In genomic region chr7:33059635-33060034, GRCh38 we compare ENCODE assay signal across 31 cellular contexts. TPM values are rescaled to one million over a fixed set of nuclear protein-coding genes. Genes with fewer than 3 reads are reported as not detected.
DNase-seq lines count a peak whose midpoint lies in the region; ATAC-seq and TF ChIP-seq lines count a peak whose summit lies in the region.
"Had no signal": no experiment of that assay in that cellular context is flagged by ENCODE, and none has a peak within 500 bp of the region (broad histone marks: within the 10 kb centered on the region; RNA-seq: fewer than 3 reads in every experiment).

No MANE protein-coding gene starts in this region.

- H3K27ac Mint-ChIP-seq in activated naive CD8-positive, alpha-beta T cell = peak overlapping the region; percentile 13
- no peak overlapping the region for H3K27ac Mint-ChIP-seq in activated naive CD8-positive, alpha-beta T cell treated with anti-CD3 and anti-CD28 coated beads for 36 hours
- H3K27ac Mint-ChIP-seq: activated CD4-positive, alpha-beta T cell treated with anti-CD3 and anti-CD28 coated beads, Interleukin-2, amount 10 ng/mL, durations not matched to agents 7 days and 5 days; mesothelial cell of epicardium; nephron progenitor cell had no signal

- 0 out of 2 replicates have a peak overlapping the region, but pooled peaks have one; percentile 85 for H3K4me2 ChIP-seq in DOHH2 (ENCODE audit: low read length)
- peak overlapping the region; percentile 9; the same call in 1 of the 2 replicates for H3K4me2 ChIP-seq in PC-3 (ENCODE audit: low read length)
- H3K4me2 ChIP-seq: smooth muscle cell had no signal

- peaks cover 12% of the 10 kb centered on the region for H3K36me3 Mint-ChIP-seq in activated naive CD8-positive, alpha-beta T cell
- H3K36me3 Mint-ChIP-seq in activated naive CD8-positive, alpha-beta T cell treated with anti-CD3 and anti-CD28 coated beads for 36 hours = peaks cover 45% of the 10 kb centered on the region

- H3K4me1 Mint-ChIP-seq in activated naive CD8-positive, alpha-beta T cell (ENCODE audit: low read depth) = peaks cover 56% of the 10 kb centered on the region
- peaks cover 33% of the 10 kb centered on the region for H3K4me1 Mint-ChIP-seq in activated naive CD8-positive, alpha-beta T cell treated with anti-CD3 and anti-CD28 coated beads for 36 hours

- POLR2A ChIA-PET in PC-3 (lab: Charles Lee; ENCODE audit: unreplicated experiment) = no interaction called here

- no peaks in the 10 kb centered on the region for H3K27me3 Mint-ChIP-seq in activated naive CD8-positive, alpha-beta T cell
- no peaks in the 10 kb centered on the region for H3K27me3 Mint-ChIP-seq in activated naive CD8-positive, alpha-beta T cell treated with anti-CD3 and anti-CD28 coated beads for 36 hours
- H3K27me3 Mint-ChIP-seq: activated CD4-positive, alpha-beta T cell treated with anti-CD3 and anti-CD28 coated beads, Interleukin-2, amount 10 ng/mL, durations not matched to agents 7 days and 5 days; T-helper 17 cell had no signal

- H3F3A ChIP-seq in DOHH2 (ENCODE audit: control insufficient read depth, insufficient read depth) (no peaks in the 10 kb centered on the region), PC-3 (ENCODE audit: low read length, unreplicated experiment) (no peaks in the 10 kb centered on the region)

- H4K20me1 ChIP-seq in DOHH2 (ENCODE audit: control insufficient read depth, insufficient read depth, low read depth, low read length) (peaks cover 31% of the 10 kb centered on the region), PC-3 (ENCODE audit: low read length) (peaks cover 32% of the 10 kb centered on the region)

- no peaks in the 10 kb centered on the region for H3K9me3 Mint-ChIP-seq in activated naive CD8-positive, alpha-beta T cell (ENCODE audit: low read depth)
- H3K9me3 Mint-ChIP-seq in activated naive CD8-positive, alpha-beta T cell treated with anti-CD3 and anti-CD28 coated beads for 36 hours = no peaks in the 10 kb centered on the region
- H3K9me3 Mint-ChIP-seq: activated CD4-positive, alpha-beta T cell treated with anti-CD3 and anti-CD28 coated beads, Interleukin-2, amount 10 ng/mL, durations not matched to agents 7 days and 5 days had no signal

- TF ChIP-seq CTCF in DOHH2 (IDR thresholded peaks at IDR 0.05; ENCODE audit: low read depth, low read length, poor library complexity, severe bottlenecking) (no peak), PC-3 (conservative IDR thresholded peaks at IDR 0.05; ENCODE audit: low read depth, low read length) (no peak), liver (IDR thresholded peaks at IDR 0.05; ENCODE audit: low read depth, low read length, missing input control) (no peak)

- TF ChIP-seq RAD21 in liver (IDR thresholded peaks at IDR 0.05) = no peak

- H3K79me2 ChIP-seq in DOHH2 (ENCODE audit: control insufficient read depth, low read length) = peaks cover 79% of the 10 kb centered on the region
- H3K79me2 ChIP-seq in PC-3 (ENCODE audit: low read length) = peaks cover 78% of the 10 kb centered on the region

- H3K9ac ChIP-seq in PC-3 (ENCODE audit: low read length) (no peak overlapping the region), liver (ENCODE audit: low read depth in 1 of 2, low read length in 2 of 2) (no peak overlapping the region)

- CTCF ChIA-PET in PC-3 (lab: Charles Lee) = no interaction called here

- no peak overlapping the region; the same call in 1 of the 2 replicates for H3K4me3 ChIP-seq in DOHH2 (ENCODE audit: low read length)
- no peak overlapping the region for H3K4me3 ChIP-seq in PC-3 (ENCODE audit: low read length)
- H3K4me3 ChIP-seq in liver (ENCODE audit: low read depth in 1 of 3, low read length in 3 of 3) = no peak overlapping the region
- H3K4me3 ChIP-seq: colonic mucosa, left ventricle myocardium inferior, ovary, smooth muscle cell, tibial artery had no signal

- no peak for DNase-seq in activated naive CD8-positive, alpha-beta T cell treated with anti-CD3 and anti-CD28 coated beads for 36 hours
- DNase-seq in PC-3 = no peak
- DNase-seq in SHP77 (lab: John Stamatoyannopoulos, UW) = no peak
- DNase-seq in mucosa of gallbladder (ENCODE audit: low spot score) = no peak
- DNase-seq: activated CD4-positive, alpha-beta T cell treated with anti-CD3 and anti-CD28 coated beads, Interleukin-2, amount 10 ng/mL, durations not matched to agents 7 days and 5 days; activated CD8-positive, alpha-beta memory T cell treated with anti-CD3 and anti-CD28 coated beads, Interleukin-2, amount 50 U/mL, for 48 hours; activated gamma-delta T cell treated with Interleukin-2 at 50 U/mL for 16 hours; amygdala; colonic mucosa; effector CD8-positive, alpha-beta T cell; EL; GOT3; islet precursor cell; left ventricle myocardium inferior; NCI-H1417; NCI-H2029 treated with DMSO at 0.1 percent for 48 hours; NCI-H226; nephron progenitor cell; ovary; stimulated activated CD4-positive, alpha-beta T cell treated with anti-CD3 and anti-CD28 coated beads, Interleukin-1b, Interleukin-23, amount 100 ng/mL, for 48 hours; stimulated activated CD8-positive, alpha-beta memory T cell treated with anti-CD3 and anti-CD28 coated beads, Interleukin-4, amount 100 ng/mL, for 48 hours; T-helper 17 cell; tibial artery had no signal

- H3K9me2 ChIP-seq in DOHH2 (replicated peaks; ENCODE audit: control insufficient read depth, low read length) (no peaks in the 10 kb centered on the region), PC-3 (replicated peaks; ENCODE audit: low read length) (no peaks in the 10 kb centered on the region)

- intact Hi-C loops in PC-3 (cut with micrococcal nuclease) = no loop called here

- H3K36me3 ChIP-seq in DOHH2 (ENCODE audit: control insufficient read depth, low read length) (peaks cover 46% of the 10 kb centered on the region), PC-3 (ENCODE audit: low read depth, low read length) (0 out of 2 replicates have a peak, but pooled peaks cover 2% of the 10 kb centered on the region), liver (ENCODE audit: control insufficient read depth in 4 of 4, insufficient read depth in 3 of 4, low read depth in 1 of 4, low read length in 3 of 4) (no peaks in the 10 kb centered on the region)
- H3K36me3 ChIP-seq: colonic mucosa, ovary had no signal

- H3K4me1 ChIP-seq in DOHH2 (ENCODE audit: control insufficient read depth, low read length) = peaks cover 41% of the 10 kb centered on the region
- peaks cover 29% of the 10 kb centered on the region for H3K4me1 ChIP-seq in PC-3 (ENCODE audit: insufficient read depth, low read length)
- peaks cover 14 to 43% (median 24%) of the 10 kb centered on the region in 4 donors for H3K4me1 ChIP-seq in liver (ENCODE audit: control insufficient read depth in 4 of 4, insufficient read depth in 4 of 4, low read length in 3 of 4)
- H3K4me1 ChIP-seq: colonic mucosa had no signal

- H3K9me3 ChIP-seq in DOHH2 (ENCODE audit: control insufficient read depth, insufficient read depth, low read length) = no peaks in the 10 kb centered on the region
- no peaks in the 10 kb centered on the region for H3K9me3 ChIP-seq in PC-3 (ENCODE audit: low read length)
- H3K9me3 ChIP-seq in liver (ENCODE audit: control insufficient read depth in 4 of 4, low read length in 3 of 4) = no peaks in the 10 kb centered on the region
- H3K9me3 ChIP-seq: colonic mucosa, left ventricle myocardium inferior, ovary, tibial artery had no signal

- no peak for ATAC-seq in PC-3
- no peak for ATAC-seq in HG02840 (IDR thresholded peaks at IDR 0.05; ENCODE audit: low FRiP score, unreplicated experiment)
- ATAC-seq: T-helper 17 cell had no signal

- no peaks in the 10 kb centered on the region for H3K27me3 ChIP-seq in DOHH2 (ENCODE audit: control insufficient read depth, low read length)
- H3K27me3 ChIP-seq in PC-3 (ENCODE audit: low read length) = no peaks in the 10 kb centered on the region
- no peaks in the 10 kb centered on the region for H3K27me3 ChIP-seq in liver (ENCODE audit: control insufficient read depth in 4 of 4, insufficient read depth in 4 of 4, low read length in 3 of 4)
- H3K27me3 ChIP-seq: colonic mucosa, ovary, tibial artery had no signal

- H3K27ac ChIP-seq in DOHH2 (ENCODE audit: low read depth, low read length) (no peak overlapping the region), PC-3 (ENCODE audit: low read length) (no peak overlapping the region), liver (ENCODE audit: low read depth in 1 of 2, low read length in 2 of 2) (no peak overlapping the region)
- H3K27ac ChIP-seq: C4-2B, colonic mucosa, left ventricle myocardium inferior, ovary, RWPE1, tibial artery had no signal

- H2AFZ ChIP-seq in PC-3 (ENCODE audit: low read length) = no peak overlapping the region

- 44% methylated on average over 4 of the region's 4 CpGs for WGBS in liver

- H3K4me3 Mint-ChIP-seq in activated naive CD8-positive, alpha-beta T cell = peak overlapping the region; percentile 15
- H3K4me3 Mint-ChIP-seq in activated naive CD8-positive, alpha-beta T cell treated with anti-CD3 and anti-CD28 coated beads for 36 hours = no peak overlapping the region
- H3K4me3 Mint-ChIP-seq: T-helper 17 cell had no signal

- no TSS peak for BruUV-seq in PC-3 (replicated peaks; lab: Mats Ljungman, UMichigan)

TF ChIP-seq in liver, 16 proteins besides CTCF, POLR2A, EP300 and RAD21:
- peak; percentile 19 to 31 for TF ChIP-seq HNF4A (conservative IDR thresholded peaks at IDR 0.05)
- no peak for TF ChIP-seq EGR1 (IDR thresholded peaks at IDR 0.05; ENCODE audit: low read depth in 2 of 2)
- TF ChIP-seq FOXA1 (IDR thresholded peaks at IDR 0.05) = no peak
- TF ChIP-seq FOXA2 (IDR thresholded peaks at IDR 0.05) = no peak
- no peak for TF ChIP-seq JUND (IDR thresholded peaks at IDR 0.05)

RNA-seq across cellular contexts. Expression of gene NT5C3A, which starts 2.9 kb away (rescaled TPM):
- 10 to 100 TPM; 45.3 to 48.7 TPM for total RNA-seq in activated naive CD8-positive, alpha-beta T cell treated with anti-CD3 and anti-CD28 coated beads for 36 hours
- 34.3 and 35.0 TPM in 2 replicates for total RNA-seq in PC-3 (2014; rRNA removed)
- total RNA-seq in liver = 10 to 100 TPM in 1 of 2 donors, 1 to 10 TPM in 1; 9.5 to 41.6 TPM
- 1 to 10 TPM; 4.3 to 9.8 TPM for polyA plus RNA-seq in liver
- total RNA-seq in mucosa of gallbladder = 45.6 TPM

RNA-seq across cellular contexts. Expression of gene RP9, which starts 49.6 kb away (rescaled TPM):
- total RNA-seq in activated naive CD8-positive, alpha-beta T cell treated with anti-CD3 and anti-CD28 coated beads for 36 hours = 10 to 100 TPM; 21.4 to 23.6 TPM
- total RNA-seq in PC-3 (2014; rRNA removed) (24.6 and 33.9 TPM in 2 replicates), liver (1 to 10 TPM; 3.6 to 5.1 TPM), mucosa of gallbladder (9.2 TPM)
- polyA plus RNA-seq in liver = 1 to 10 TPM; 3.3 to 7.7 TPM
